ENCODE assay signal across 36 cellular contexts in the genomic region with DNA sequence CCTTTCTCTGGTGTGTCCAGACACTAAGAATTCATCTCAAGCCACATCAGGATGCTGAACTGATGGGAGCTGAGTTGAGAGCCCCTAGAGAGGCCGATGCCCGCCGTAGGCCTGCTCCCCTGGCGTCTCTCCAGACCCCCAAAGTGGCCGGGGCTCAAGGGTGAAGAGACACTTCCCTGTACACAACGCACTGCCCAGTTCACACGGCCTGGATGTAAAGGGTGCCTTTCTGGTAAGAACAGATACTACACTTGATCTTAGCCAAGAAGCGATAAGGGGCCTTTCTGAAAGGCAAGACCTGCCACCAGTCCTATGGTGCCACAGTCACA. TPM values are rescaled to one million over a fixed set of nuclear protein-coding genes. Genes with fewer than 3 reads are reported as not detected.
"Had no signal": no experiment of that assay in that cellular context is flagged by ENCODE, and none has a peak within 500 bp of the region (broad histone marks: within the 10 kb centered on the region; RNA-seq: fewer than 3 reads in every experiment).

No MANE protein-coding gene starts in this region.

- H3K36me3 Mint-ChIP-seq: activated naive CD8-positive, alpha-beta T cell had no signal

- ATAC-seq: activated CD4-positive, CD25-positive, alpha-beta regulatory T cell treated with anti-CD3 and anti-CD28 coated beads, Interleukin-2, amount 50 U/mL, for 24 hours; activated CD8-positive, alpha-beta T cell treated with anti-CD3 and anti-CD28 coated beads for 36 hours; gastroesophageal sphincter had no signal

- H3K9me3 Mint-ChIP-seq: activated B cell treated with CpG ODN at 0.5 μM for 24 hours; activated CD8-positive, alpha-beta T cell treated with anti-CD3 and anti-CD28 coated beads for 36 hours; activated T-helper 1 cell treated with anti-CD3 and anti-CD28 coated beads, Interleukin-12 subunit alpha, Interleukin-12 subunit beta, Interleukin-2, Interleukin-4 antibody, amounts not matched to agents 30 ng/mL and 10 ng/mL and 1 ng/mL, durations not matched to agents 14 hours and 24 hours and 36 hours; activated T-helper 2 cell treated with anti-CD3 and anti-CD28 coated beads, Interferon-gamma antibody, Interleukin-2, Interleukin-4, amounts not matched to agents 10 μg/mL and 5 μg/mL and 100 μg/mL, durations not matched to agents 14 hours and 24 hours and 36 hours; T-helper 1 cell treated with Interleukin-12 subunit alpha and Interleukin-12 subunit beta and Interleukin-4 antibody, amounts not matched to agents 30 μg/mL and 1 μg/mL, for 36 hours; T-helper 2 cell treated with Interferon-gamma antibody and Interleukin-4, amounts not matched to agents 5 μg/mL and 100 μg/mL, for 36 hours had no signal

- H3K9me3 ChIP-seq: colonic mucosa, esophagus squamous epithelium, gastroesophageal sphincter had no signal

- H3K27ac ChIP-seq: brain microvascular endothelial cell, colonic mucosa, epithelial cell of prostate, esophagus squamous epithelium, gastroesophageal sphincter, WERI-Rb-1 had no signal

- H3K4me1 Mint-ChIP-seq: activated B cell treated with CpG ODN at 0.5 μM for 24 hours had no signal

- H3K36me3 ChIP-seq: brain microvascular endothelial cell, colonic mucosa had no signal

- H3K4me1 ChIP-seq: colonic mucosa had no signal

- DNase-seq: activated B cell treated with CpG ODN at 0.5 μM for 24 hours; activated CD4-positive, alpha-beta T cell treated with anti-CD3 and anti-CD28 coated beads for 48 hours; activated CD4-positive, alpha-beta T cell treated with anti-CD3 and anti-CD28 coated beads, Interleukin-2, amount 50 U/mL, for 1 hour; activated CD4-positive, alpha-beta T cell treated with anti-CD3 and anti-CD28 coated beads, Interleukin-2, amount 50 U/mL, for 48 hours; activated CD8-positive, alpha-beta memory T cell treated with anti-CD3 and anti-CD28 coated beads for 24 hours; activated CD8-positive, alpha-beta T cell treated with anti-CD3 and anti-CD28 coated beads for 36 hours; activated effector memory CD4-positive, alpha-beta T cell treated with anti-CD3 and anti-CD28 coated beads, Interleukin-2, amount 50 U/mL, for 16 hours; activated naive CD4-positive, alpha-beta T cell treated with anti-CD3 and anti-CD28 coated beads, Interleukin-2, amount 50 U/mL, for 16 hours; activated T-cell treated with anti-CD3 and anti-CD28 coated beads, Interleukin-2, amount 50 U/mL, for 48 hours; amniotic stem cell; anterior cingulate cortex; brain microvascular endothelial cell; caudate nucleus; colonic mucosa; effector CD8-positive, alpha-beta T cell; esophagus squamous epithelium; foreskin melanocyte; T1000; WERI-Rb-1 had no signal

- H3K27me3 Mint-ChIP-seq: activated B cell treated with CpG ODN at 0.5 μM for 24 hours; activated CD8-positive, alpha-beta T cell treated with anti-CD3 and anti-CD28 coated beads for 36 hours; activated naive CD8-positive, alpha-beta T cell had no signal

- H3K27me3 ChIP-seq: brain microvascular endothelial cell, colonic mucosa, esophagus squamous epithelium, gastroesophageal sphincter had no signal

- H3K4me3 Mint-ChIP-seq: activated B cell treated with CpG ODN at 0.5 μM for 24 hours; activated CD8-positive, alpha-beta T cell treated with anti-CD3 and anti-CD28 coated beads for 36 hours; activated naive CD8-positive, alpha-beta T cell; activated T-helper 1 cell treated with anti-CD3 and anti-CD28 coated beads, Interleukin-12 subunit alpha, Interleukin-12 subunit beta, Interleukin-2, Interleukin-4 antibody, amounts not matched to agents 30 ng/mL and 10 ng/mL and 1 ng/mL, durations not matched to agents 14 hours and 24 hours and 36 hours; T-helper 1 cell treated with Interleukin-12 subunit alpha and Interleukin-12 subunit beta and Interleukin-4 antibody, amounts not matched to agents 30 μg/mL and 1 μg/mL, for 36 hours; T-helper 2 cell treated with Interferon-gamma antibody and Interleukin-4, amounts not matched to agents 5 μg/mL and 100 μg/mL, for 36 hours had no signal

- H3K4me3 ChIP-seq: colonic mucosa, esophagus squamous epithelium, gastroesophageal sphincter had no signal

RNA-seq across cellular contexts. Expression of gene TREX2, which starts 5.1 kb away (rescaled TPM):
- polyA plus RNA-seq: fibroblast of lung had no signal

RNA-seq across cellular contexts. Expression of gene BGN, which starts 43.9 kb away (rescaled TPM):
- total RNA-seq: activated B cell treated with CpG ODN at 0.5 μM for 24 hours; activated CD8-positive, alpha-beta T cell treated with anti-CD3 and anti-CD28 coated beads for 36 hours; activated T-helper 1 cell treated with anti-CD3 and anti-CD28 coated beads, Interleukin-12 subunit alpha, Interleukin-12 subunit beta, Interleukin-2, Interleukin-4 antibody, amounts not matched to agents 30 ng/mL and 10 ng/mL and 1 ng/mL, durations not matched to agents 14 hours and 24 hours and 36 hours; activated T-helper 2 cell treated with anti-CD3 and anti-CD28 coated beads, Interferon-gamma antibody, Interleukin-2, Interleukin-4, amounts not matched to agents 10 μg/mL and 5 μg/mL and 100 μg/mL, durations not matched to agents 14 hours and 24 hours and 36 hours had no signal

RNA-seq across cellular contexts. Expression of gene PNMA6E, which starts 49.8 kb away (rescaled TPM):
- total RNA-seq: activated B cell treated with CpG ODN at 0.5 μM for 24 hours; activated CD8-positive, alpha-beta T cell treated with anti-CD3 and anti-CD28 coated beads for 36 hours; activated T-helper 1 cell treated with anti-CD3 and anti-CD28 coated beads, Interleukin-12 subunit alpha, Interleukin-12 subunit beta, Interleukin-2, Interleukin-4 antibody, amounts not matched to agents 30 ng/mL and 10 ng/mL and 1 ng/mL, durations not matched to agents 14 hours and 24 hours and 36 hours; activated T-helper 2 cell treated with anti-CD3 and anti-CD28 coated beads, Interferon-gamma antibody, Interleukin-2, Interleukin-4, amounts not matched to agents 10 μg/mL and 5 μg/mL and 100 μg/mL, durations not matched to agents 14 hours and 24 hours and 36 hours; astrocyte; bronchial epithelial cell; colonic mucosa; dermis microvascular lymphatic vessel endothelial cell; endothelial cell of umbilical vein; esophagus squamous epithelium; fibroblast of lung; fibroblast of villous mesenchyme; gastroesophageal sphincter; glomerular endothelial cell had no signal
- polyA plus RNA-seq: adipose tissue, endothelial cell of umbilical vein, esophagus, fibroblast of lung had no signal
